ENCODE assay signal across 14 cellular contexts in genomic region chr11:115996125-115996807, GRCh38.
DNase-seq lines count a peak whose midpoint lies in the region; ATAC-seq, FAIRE-seq and TF ChIP-seq lines count a peak whose summit lies in the region.
"Had no signal": no experiment of that assay in that cellular context is flagged by ENCODE, and none has a peak within 500 bp of the region (broad histone marks: within the 10 kb centered on the region; RNA-seq: fewer than 3 reads in every experiment).

No MANE protein-coding gene starts in this region.

- no peak overlapping the region for H3K4me3 Mint-ChIP-seq in osteocyte (ENCODE audit: unreplicated experiment)

- no peaks in the 10 kb centered on the region for H3K4me1 ChIP-seq in pancreas

- no peaks in the 10 kb centered on the region for H3K27me3 ChIP-seq in pancreas
- H3K27me3 ChIP-seq: upper lobe of left lung had no signal

- H3K27ac ChIP-seq in pancreas, result no peak overlapping the region
- H3K27ac ChIP-seq: lower lobe of right lung, upper lobe of left lung had no signal

- H3K9me3 Mint-ChIP-seq in osteocyte (ENCODE audit: unreplicated experiment), result no peaks in the 10 kb centered on the region

- no peaks in the 10 kb centered on the region for H3K36me3 Mint-ChIP-seq in osteocyte (ENCODE audit: unreplicated experiment)

- ATAC-seq in GM18502 (IDR thresholded peaks at IDR 0.05; ENCODE audit: poor library complexity, unreplicated experiment) (peak; percentile 99), GM19467 (IDR thresholded peaks at IDR 0.05; ENCODE audit: unreplicated experiment) (peak; percentile 97), HG02885 (IDR thresholded peaks at IDR 0.05; ENCODE audit: poor library complexity, unreplicated experiment) (peak; percentile 97), HG03558 (IDR thresholded peaks at IDR 0.05; ENCODE audit: extremely low read depth, unreplicated experiment) (peak; percentile 90), pancreas (no peak)

- peaks cover 9% of the 10 kb centered on the region for H3K4me1 Mint-ChIP-seq in osteocyte (ENCODE audit: unreplicated experiment)

- DNase-seq in pancreas, result no peak
- DNase-seq in osteocyte (ENCODE audit: extremely low spot score, unreplicated experiment), result no peak
- DNase-seq in H4 (ENCODE audit: low spot score), result no peak
- DNase-seq in mucosa of gallbladder (ENCODE audit: low spot score), result no peak
- DNase-seq: activated CD8-positive, alpha-beta memory T cell treated with anti-CD3 and anti-CD28 coated beads, Interleukin-2, amount 50 U/mL, for 4 hours; amniotic stem cell; lower lobe of right lung; NCI-H1105 treated with DMSO at 0.1 percent for 48 hours; upper lobe of left lung had no signal

- intact Hi-C loops in pancreas (cut with DNase I), result no loop called here

- no peak for FAIRE-seq in pancreas (lab: Jason Lieb, UNC)
- FAIRE-seq: G401.6 had no signal

- H3K9me3 ChIP-seq in pancreas, result no peaks in the 10 kb centered on the region
- H3K9me3 ChIP-seq: lower lobe of right lung, upper lobe of left lung had no signal

- H3K4me3 ChIP-seq in pancreas, result no peak overlapping the region
- H3K4me3 ChIP-seq: lower lobe of right lung, upper lobe of left lung had no signal

- H3K27me3 Mint-ChIP-seq in osteocyte (ENCODE audit: unreplicated experiment), result peaks cover 11% of the 10 kb centered on the region

- TF ChIP-seq CTCF in pancreas (IDR thresholded peaks at IDR 0.05) (no peak), osteocyte (IDR thresholded peaks at IDR 0.05) (no peak)

- H3K27ac Mint-ChIP-seq in osteocyte (ENCODE audit: unreplicated experiment), result no peak overlapping the region

- H3K36me3 ChIP-seq in pancreas, result no peaks in the 10 kb centered on the region
- H3K36me3 ChIP-seq: lower lobe of right lung, upper lobe of left lung had no signal

- WGBS in pancreas, 2 donors, result 70 to 76% methylated on average over 5 of the region's 5 CpGs

Comparison
In these comparisons a context has a peak if more than half of its experiments do, and no peak if none do; other contexts are left out.
1. ATAC-seq: peak in GM18502 (single experiment), GM19467 (single experiment), HG02885 (single experiment) and HG03558 (single experiment); none in pancreas (0 of 4).